In genomic region chr12:100154472-100155247, GRCh38 we compare ENCODE assay signal across 8 cellular contexts. TPM values are rescaled to one million over a fixed set of nuclear protein-coding genes. Genes with fewer than 3 reads are reported as not detected.
DNase-seq lines count a peak whose midpoint lies in the region; ATAC-seq, FAIRE-seq and TF ChIP-seq lines count a peak whose summit lies in the region.

No MANE protein-coding gene starts in this region.

- H3K4me2 ChIP-seq in PC-3 (ENCODE audit: low read length) (no peak overlapping the region), osteoblast (ENCODE audit: insufficient read depth, low read length) (no peak overlapping the region)

- H3F3A ChIP-seq in PC-3 (ENCODE audit: low read length, unreplicated experiment) = no peaks in the 10 kb centered on the region

- no peak for TF ChIP-seq POLR2A in upper lobe of left lung (IDR thresholded peaks at IDR 0.05)

- DNase-seq in AG08395 (ENCODE audit: low spot score) = peak; percentile 72
- DNase-seq in GM18507 (ENCODE audit: extremely low spot score, insufficient read length, low read depth) = peak; percentile 43
- DNase-seq in PC-3 = peak; percentile 86
- DNase-seq in activated T-cell treated with anti-CD3 and anti-CD28 coated beads, Interleukin-2, amount 50 U/mL, for 4 hours = peak; percentile 70
- peak; percentile 61 for DNase-seq in fibroblast of the aortic adventitia (ENCODE audit: low read depth)
- DNase-seq in osteoblast (ENCODE audit: insufficient read length, low spot score, missing footprints) = peak; percentile 87
- peak in 1 of 2 donors; percentile 83 for DNase-seq in upper lobe of left lung

- POLR2A ChIA-PET in PC-3 (lab: Charles Lee; ENCODE audit: unreplicated experiment) = interaction anchor here (0.5 kb wide), 1 partner anchor 400 kb away, joined by 3 read pairs; no protein-coding TSS in a partner anchor

- H3K36me3 Mint-ChIP-seq in activated T-cell treated with anti-CD3 and anti-CD28 coated beads, Interleukin-2, amount 50 U/mL, for 4 hours (ENCODE audit: insufficient read depth) = peaks cover 2% of the 10 kb centered on the region

- no peak overlapping the region for H3K4me3 ChIP-seq in PC-3 (ENCODE audit: low read length)
- no peak overlapping the region for H3K4me3 ChIP-seq in fibroblast of the aortic adventitia (ENCODE audit: low read depth, low read length)
- H3K4me3 ChIP-seq in osteoblast (ENCODE audit: insufficient read depth, low read length) = no peak overlapping the region
- no peak overlapping the region for H3K4me3 ChIP-seq in upper lobe of left lung

- TF ChIP-seq CTCF in PC-3 (conservative IDR thresholded peaks at IDR 0.05; ENCODE audit: low read depth, low read length) = peak; percentile 97
- TF ChIP-seq CTCF in fibroblast of the aortic adventitia (IDR thresholded peaks at IDR 0.05; ENCODE audit: insufficient read depth, low read length) = peak; percentile 89
- peak; percentile 94 for TF ChIP-seq CTCF in osteoblast (IDR thresholded peaks at IDR 0.05; ENCODE audit: extremely low read depth, low read depth, low read length)
- peak; percentile 65 to 87 (median 80) for TF ChIP-seq CTCF in upper lobe of left lung (IDR thresholded peaks at IDR 0.05)

- H3K4me1 Mint-ChIP-seq in activated T-cell treated with anti-CD3 and anti-CD28 coated beads, Interleukin-2, amount 50 U/mL, for 4 hours (ENCODE audit: low read depth) = no peaks in the 10 kb centered on the region

- no peak overlapping the region for H3K27ac ChIP-seq in PC-3 (ENCODE audit: low read length)
- H3K27ac ChIP-seq in osteoblast (ENCODE audit: low read depth, low read length) = no peak overlapping the region
- no peak overlapping the region for H3K27ac ChIP-seq in upper lobe of left lung

- H3K4me1 ChIP-seq in PC-3 (ENCODE audit: insufficient read depth, low read length) = no peaks in the 10 kb centered on the region
- H3K4me1 ChIP-seq in osteoblast (ENCODE audit: insufficient read depth, low read length) = no peaks in the 10 kb centered on the region
- H3K4me1 ChIP-seq in upper lobe of left lung = peaks cover 0 to 5% (median 0%) of the 10 kb centered on the region in 4 donors

- intact Hi-C loops in PC-3 (cut with micrococcal nuclease) = no loop called here

- FAIRE-seq in GM18507 (lab: Jason Lieb, UNC) = peak; percentile 86

- H3K27me3 ChIP-seq in PC-3 (ENCODE audit: low read length) (no peaks in the 10 kb centered on the region), osteoblast (ENCODE audit: insufficient read depth, low read length) (no peaks in the 10 kb centered on the region), upper lobe of left lung (no peaks in the 10 kb centered on the region)

- no peaks in the 10 kb centered on the region for H3K9me3 Mint-ChIP-seq in activated T-cell treated with anti-CD3 and anti-CD28 coated beads, Interleukin-2, amount 50 U/mL, for 4 hours

- CTCF ChIA-PET in PC-3 (lab: Charles Lee) = interaction anchor here (1.1 to 1.4 kb wide), 3 partner anchors 9 to 75 kb away, joined by 5 to 9 read pairs (median 7); no protein-coding TSS in a partner anchor

- no peaks in the 10 kb centered on the region for H3K9me2 ChIP-seq in PC-3 (replicated peaks; ENCODE audit: low read length)

- ATAC-seq in HG03060 (IDR thresholded peaks at IDR 0.05; ENCODE audit: low read depth, unreplicated experiment) (peak; percentile 45), PC-3 (peak; percentile 84), upper lobe of left lung (ENCODE audit: low FRiP score in 2 of 2) (peak; percentile 61 to 76)
- peak; percentile 74 to 84 for ATAC-seq in activated T-cell treated with anti-CD3 and anti-CD28 coated beads, Interleukin-2, amount 50 U/mL, for 4 hours

- no peak for TF ChIP-seq EP300 in upper lobe of left lung (IDR thresholded peaks at IDR 0.05)

- WGBS in upper lobe of left lung, 2 donors = 67 to 85% methylated on average over 11 to 14 of the region's 15 CpGs

- no peaks in the 10 kb centered on the region for H3K27me3 Mint-ChIP-seq in activated T-cell treated with anti-CD3 and anti-CD28 coated beads, Interleukin-2, amount 50 U/mL, for 4 hours (ENCODE audit: low read depth)

- H3K36me3 ChIP-seq in PC-3 (ENCODE audit: low read depth, low read length) (no peaks in the 10 kb centered on the region), osteoblast (ENCODE audit: insufficient read depth, low read length) (no peaks in the 10 kb centered on the region), upper lobe of left lung (no peaks in the 10 kb centered on the region)

- H3K79me2 ChIP-seq in PC-3 (ENCODE audit: low read length) (no peaks in the 10 kb centered on the region), osteoblast (ENCODE audit: insufficient read depth, low read length) (no peaks in the 10 kb centered on the region)

- BruUV-seq in PC-3 (replicated peaks; lab: Mats Ljungman, UMichigan) = no TSS peak

- H4K20me1 ChIP-seq in PC-3 (ENCODE audit: low read length) (no peaks in the 10 kb centered on the region), osteoblast (ENCODE audit: insufficient read depth, low read length) (no peaks in the 10 kb centered on the region)

- H2AFZ ChIP-seq in PC-3 (ENCODE audit: low read length) = peak overlapping the region; percentile 56; the same call in 1 of the 2 replicates
- H2AFZ ChIP-seq in osteoblast (ENCODE audit: low read length) = peak overlapping the region; percentile 74

- no peak overlapping the region for H3K9ac ChIP-seq in PC-3 (ENCODE audit: low read length)

- H3K9me3 ChIP-seq in PC-3 (ENCODE audit: low read length) (no peaks in the 10 kb centered on the region), osteoblast (ENCODE audit: low read depth, low read length) (no peaks in the 10 kb centered on the region), upper lobe of left lung (no peaks in the 10 kb centered on the region)

- no peak overlapping the region for H3K4me3 Mint-ChIP-seq in activated T-cell treated with anti-CD3 and anti-CD28 coated beads, Interleukin-2, amount 50 U/mL, for 4 hours

RNA-seq across cellular contexts. Expression of gene BLTP3B, which starts 12.0 kb away (rescaled TPM):
- total RNA-seq in PC-3 (2014; rRNA removed) = 29.0 and 32.0 TPM in 2 replicates
- 10 to 100 TPM; 52.2 to 56.3 (median 54.6) TPM for total RNA-seq in activated T-cell treated with anti-CD3 and anti-CD28 coated beads, Interleukin-2, amount 50 U/mL, for 4 hours
- total RNA-seq in fibroblast of the aortic adventitia (ENCODE audit: low replicate concordance) = 54.7 and 72.9 TPM in 2 replicates
- 55.7 and 64.8 TPM in 2 replicates for total RNA-seq in osteoblast
- total RNA-seq in upper lobe of left lung = 10 to 100 TPM; 12.8 to 37.5 (median 28.7) TPM

RNA-seq across cellular contexts. Expression of gene ACTR6, which starts 46.0 kb away (rescaled TPM):
- total RNA-seq in PC-3 (2014; rRNA removed) (18.4 and 21.2 TPM in 2 replicates), fibroblast of the aortic adventitia (ENCODE audit: low replicate concordance) (9.2 and 30.0 TPM in 2 replicates), osteoblast (13.6 and 19.2 TPM in 2 replicates), upper lobe of left lung (10 to 100 TPM in 4 of 6 donors, 1 to 10 TPM in 2; 3.6 to 27.7 (median 16.3) TPM)
- total RNA-seq in activated T-cell treated with anti-CD3 and anti-CD28 coated beads, Interleukin-2, amount 50 U/mL, for 4 hours = 10 to 100 TPM; 23.2 to 26.3 (median 26.2) TPM
